ENCODE assay signal across 8 cellular contexts in genomic region chr1:20634065-20634593, GRCh38. TPM values are rescaled to one million over a fixed set of nuclear protein-coding genes. Genes with fewer than 3 reads are reported as not detected.
A peak's percentile ranks its signal among the peaks of the same experiment; 100 is the strongest.
DNase-seq lines count a peak whose midpoint lies in the region; ATAC-seq and TF ChIP-seq lines count a peak whose summit lies in the region.

No MANE protein-coding gene starts in this region.

- intact Hi-C loops in ovary (cut with DNase I) = loop anchor here in 1 of 4 donors (2.0 kb wide), 1 partner anchor 111 kb away; no protein-coding TSS in a partner anchor

- peak; percentile 44 for DNase-seq in NCI-H345 (lab: John Stamatoyannopoulos, UW)
- DNase-seq in NCI-H345 treated with DMSO at 0.1 percent for 48 hours (lab: John Stamatoyannopoulos, UW; ENCODE audit: unreplicated experiment) = no peak
- no peak for DNase-seq in RWPE2 (ENCODE audit: low spot score)
- no peak for DNase-seq in endothelial cell (ENCODE audit: low spot score)
- no peak for DNase-seq in ovary
- DNase-seq in glomerular visceral epithelial cell (ENCODE audit: extremely low spot score) = no peak

- peak overlapping the region; percentile 91 for H3K4me3 Mint-ChIP-seq in endothelial cell (ENCODE audit: unreplicated experiment)

- no peak for TF ChIP-seq EP300 in ovary (IDR thresholded peaks at IDR 0.05)

- H3K9me3 ChIP-seq in RWPE2 (ENCODE audit: severe bottlenecking) = peaks cover 3% of the 10 kb centered on the region
- H3K9me3 ChIP-seq in ovary = no peaks in the 10 kb centered on the region

- no peaks in the 10 kb centered on the region for H3K27me3 ChIP-seq in RWPE2 (ENCODE audit: insufficient read depth, poor library complexity, severe bottlenecking)
- H3K27me3 ChIP-seq in ovary = no peaks in the 10 kb centered on the region

- peaks cover 2% of the 10 kb centered on the region for H3K4me1 Mint-ChIP-seq in endothelial cell (ENCODE audit: unreplicated experiment)

- H3K36me3 ChIP-seq in RWPE2 (ENCODE audit: low read depth) (no peaks in the 10 kb centered on the region), ovary (no peaks in the 10 kb centered on the region)

- peak overlapping the region; percentile 52 for H3K27ac Mint-ChIP-seq in endothelial cell (ENCODE audit: unreplicated experiment)

- no peaks in the 10 kb centered on the region for H3K9me3 Mint-ChIP-seq in endothelial cell (ENCODE audit: unreplicated experiment)

- peak; percentile 19 for ATAC-seq in RWPE2 (ENCODE audit: low read depth)
- ATAC-seq in GM19351 (IDR thresholded peaks at IDR 0.05; ENCODE audit: unreplicated experiment) = no peak
- no peak for ATAC-seq in HG03521 (IDR thresholded peaks at IDR 0.05; ENCODE audit: unreplicated experiment)

- peak overlapping the region; percentile 56 for H3K27ac ChIP-seq in RWPE2 (ENCODE audit: poor library complexity, severe bottlenecking)
- H3K27ac ChIP-seq in ovary = peak overlapping the region in 1 of 2 donors; percentile 86

- peak overlapping the region; percentile 93 for H3K4me3 ChIP-seq in RWPE2 (ENCODE audit: severe bottlenecking)
- peak overlapping the region; percentile 77 for H3K4me3 ChIP-seq in ovary

- no peaks in the 10 kb centered on the region for H3K27me3 Mint-ChIP-seq in endothelial cell (ENCODE audit: unreplicated experiment)

- H3K4me1 ChIP-seq in RWPE2 (ENCODE audit: insufficient read depth, poor library complexity, severe bottlenecking) (no peaks in the 10 kb centered on the region), ovary (ENCODE audit: insufficient read depth) (peaks cover 4% of the 10 kb centered on the region)

- 1 to 3% (median 2%) methylated on average over 11 of the region's 11 CpGs for WGBS in ovary, 3 donors

- H3K36me3 Mint-ChIP-seq in endothelial cell (ENCODE audit: low read depth, unreplicated experiment) = peaks cover 5% of the 10 kb centered on the region

- TF ChIP-seq CTCF in RWPE2 (IDR thresholded peaks at IDR 0.05; ENCODE audit: poor library complexity, severe bottlenecking) (no peak), endothelial cell (IDR thresholded peaks at IDR 0.05; ENCODE audit: unreplicated experiment) (no peak), ovary (IDR thresholded peaks at IDR 0.05) (no peak)

- TF ChIP-seq POLR2A in ovary (IDR thresholded peaks at IDR 0.05) = no peak

RNA-seq across cellular contexts. Expression of gene PINK1, which starts 0.9 kb away (rescaled TPM):
- total RNA-seq in endothelial cell (ENCODE audit: unreplicated experiment) (40.0 TPM), ovary (10 to 100 TPM; 40.8 to 70.5 (median 59.4) TPM)
- polyA plus RNA-seq in ovary = 10 to 100 TPM; 63.0 to 64.6 TPM

RNA-seq across cellular contexts. Expression of gene DDOST, which starts 27.0 kb away (rescaled TPM):
- total RNA-seq in endothelial cell (ENCODE audit: unreplicated experiment) = 235 TPM
- total RNA-seq in ovary = 100 to 1,000 TPM in 6 of 7 donors, 10 to 100 TPM in 1; 95.5 to 228 (median 191) TPM
- 100 to 1,000 TPM; 168 to 172 TPM for polyA plus RNA-seq in ovary

RNA-seq across cellular contexts. Expression of gene CDA, which starts 45.2 kb away (rescaled TPM):
- total RNA-seq in endothelial cell (ENCODE audit: unreplicated experiment) (1.1 TPM), ovary (1 to 10 TPM in 5 of 7 donors, not detected in 2; 1.2 to 5.3 (median 1.8) TPM)
- 1 to 10 TPM; 2.8 to 2.9 TPM for polyA plus RNA-seq in ovary
